8 cellular contexts compared by ENCODE assay signal in the genomic region with DNA sequence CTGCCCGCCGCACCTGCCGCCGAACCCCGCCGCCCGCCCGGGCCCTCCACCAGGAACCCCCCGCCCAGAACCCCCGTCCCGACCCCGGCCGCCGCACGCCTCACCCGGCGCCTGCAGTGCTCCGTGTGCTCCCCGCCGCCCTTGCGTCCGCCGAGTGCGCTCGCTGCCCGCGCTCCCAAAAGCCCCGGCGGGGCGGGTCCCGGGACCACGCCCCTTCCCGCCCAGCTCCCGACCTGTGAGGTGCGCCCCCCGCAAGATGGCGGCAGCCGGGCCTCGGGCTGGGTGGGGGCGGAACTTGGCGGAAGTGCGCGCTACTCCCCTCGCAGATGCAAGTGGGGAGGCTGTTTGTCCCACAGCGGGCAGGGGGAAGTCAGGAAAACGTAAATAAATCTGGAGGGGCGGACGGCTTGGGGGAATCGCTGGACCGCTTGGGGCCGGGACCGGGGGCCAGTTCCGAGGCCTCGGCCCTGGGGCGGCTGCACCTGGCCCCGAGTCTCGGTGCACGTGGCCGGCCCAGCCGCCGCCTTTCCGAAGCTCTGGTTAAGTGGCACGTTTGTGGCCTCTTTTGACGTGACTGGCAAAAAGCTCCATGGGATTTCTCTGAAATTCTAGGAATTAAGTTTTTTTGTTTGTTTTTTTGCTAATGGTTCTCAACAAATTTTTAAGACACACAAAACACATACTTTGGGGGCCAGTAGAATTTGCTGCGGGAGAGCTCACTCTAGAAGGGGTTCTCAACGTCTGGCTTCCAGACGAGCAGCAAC. TPM values are rescaled to one million over a fixed set of nuclear protein-coding genes. Genes with fewer than 3 reads are reported as not detected.
A peak's percentile ranks its signal among the peaks of the same experiment; 100 is the strongest.
DNase-seq lines count a peak whose midpoint lies in the region; ATAC-seq and TF ChIP-seq lines count a peak whose summit lies in the region.

A gene (minus strand): TSS at position 156 of the 764 bp plus-strand sequence. CDS start 1,275 bp downstream, outside the sequence.

- WGBS in right lobe of liver (ENCODE audit: insufficient coverage, low coverage, low lambda C conversion rate, missing lambda C conversion rate), result 31% methylated on average over 15 of the region's 67 CpGs

- H3K4me1 Mint-ChIP-seq in activated CD4-positive, alpha-beta T cell treated with anti-CD3 and anti-CD28 coated beads, Interleukin-2, amount 10 ng/mL, durations not matched to agents 7 days and 5 days, result peaks cover 42% of the 10 kb centered on the region

- H3K27ac ChIP-seq in ACC112 (ENCODE audit: low read depth, low read length) (peak within 1 kb of the TSS; percentile 66; the same call in 1 of the 2 replicates), right lobe of liver (peak within 1 kb of the TSS; percentile 89 to 94 (median 93))

- H2AFZ ChIP-seq in ACC112 (ENCODE audit: low read length, unreplicated experiment), result peak within 1 kb of the TSS; percentile 97

- DNase-seq in NCI-H524 (lab: John Stamatoyannopoulos, UW) (peak; percentile 65 to 87), dermis microvascular lymphatic vessel endothelial cell (ENCODE audit: low read depth in 2 of 2) (peak in 1 of 2 donors; percentile 70), right lobe of liver (peak; percentile 88 to 90 (median 89))
- peak; percentile 81 for DNase-seq in activated CD4-positive, alpha-beta T cell treated with anti-CD3 and anti-CD28 coated beads, Interleukin-2, amount 10 ng/mL, durations not matched to agents 7 days and 5 days
- peak; percentile 61 to 81 (median 72) for DNase-seq in stimulated activated CD4-positive, alpha-beta T cell treated with anti-CD3 and anti-CD28 coated beads, TNF-alpha, amount 100 ng/mL, for 1 hour (ENCODE audit: low read depth in 3 of 3, low spot score in 1 of 3)

- CTCF ChIA-PET in activated CD4-positive, alpha-beta T cell treated with anti-CD3 and anti-CD28 coated beads, Interleukin-2, amount 10 ng/mL, durations not matched to agents 7 days and 5 days (lab: Charles Lee), result interaction anchor here (0.7 to 2.7 kb wide), 6 partner anchors 10 to 416 kb away, joined by 3 to 10 read pairs (median 4); no protein-coding TSS in a partner anchor

- peaks cover 17% of the 10 kb centered on the region for H3K4me1 ChIP-seq in ACC112 (ENCODE audit: control insufficient read depth, insufficient read depth, low read length, unreplicated experiment)
- peaks cover 0 to 38% (median 8%) of the 10 kb centered on the region in 4 donors for H3K4me1 ChIP-seq in right lobe of liver

- ATAC-seq in GM18520 (IDR thresholded peaks at IDR 0.05; ENCODE audit: unreplicated experiment) (peak; percentile 35), HG03066 (IDR thresholded peaks at IDR 0.05; ENCODE audit: low read depth, unreplicated experiment) (peak; percentile 45), right lobe of liver (peak; percentile 73 to 85 (median 78))

- H3K4me3 Mint-ChIP-seq in activated CD4-positive, alpha-beta T cell treated with anti-CD3 and anti-CD28 coated beads, Interleukin-2, amount 10 ng/mL, durations not matched to agents 7 days and 5 days, result peak within 1 kb of the TSS; percentile 100

- peak in 1 of 4 donors; percentile 9 for TF ChIP-seq CTCF in right lobe of liver (IDR thresholded peaks at IDR 0.05)

- H3K27me3 Mint-ChIP-seq in activated CD4-positive, alpha-beta T cell treated with anti-CD3 and anti-CD28 coated beads, Interleukin-2, amount 10 ng/mL, durations not matched to agents 7 days and 5 days, result no peaks in the 10 kb centered on the region

- H3K27me3 ChIP-seq in ACC112 (ENCODE audit: insufficient read depth, low read length) (no peaks in the 10 kb centered on the region), right lobe of liver (no peaks in the 10 kb centered on the region)

- H3K9me3 ChIP-seq in right lobe of liver, result no peaks in the 10 kb centered on the region

- peaks cover 34% of the 10 kb centered on the region for H3K79me2 ChIP-seq in ACC112 (ENCODE audit: control insufficient read depth, insufficient read depth, low read length, unreplicated experiment)

- POLR2A ChIA-PET in activated CD4-positive, alpha-beta T cell treated with anti-CD3 and anti-CD28 coated beads, Interleukin-2, amount 10 ng/mL, durations not matched to agents 7 days and 5 days (lab: Charles Lee), result interaction anchor here (0.8 to 1.6 kb wide), 3 partner anchors 30 to 50 kb away, joined by 3 to 7 read pairs (median 3); no protein-coding TSS in a partner anchor

- H3K36me3 ChIP-seq in ACC112 (ENCODE audit: insufficient read depth, low read length) (no peaks in the 10 kb centered on the region), right lobe of liver (no peaks in the 10 kb centered on the region)

- peak; percentile 77 for TF ChIP-seq POLR2A in right lobe of liver (IDR thresholded peaks at IDR 0.05)

- H3K36me3 Mint-ChIP-seq in activated CD4-positive, alpha-beta T cell treated with anti-CD3 and anti-CD28 coated beads, Interleukin-2, amount 10 ng/mL, durations not matched to agents 7 days and 5 days (ENCODE audit: low read depth), result peaks cover 40% of the 10 kb centered on the region

- intact Hi-C loops in right lobe of liver (cut with DNase I), result no loop called here

- H3K4me3 ChIP-seq in ACC112 (ENCODE audit: low read depth, low read length), result peak within 1 kb of the TSS; percentile 81
- H3K4me3 ChIP-seq in right lobe of liver, result peak within 1 kb of the TSS; percentile 75 to 88 (median 86)

- H3K9me3 Mint-ChIP-seq in activated CD4-positive, alpha-beta T cell treated with anti-CD3 and anti-CD28 coated beads, Interleukin-2, amount 10 ng/mL, durations not matched to agents 7 days and 5 days, result peaks cover 5% of the 10 kb centered on the region

- H3K27ac Mint-ChIP-seq in activated CD4-positive, alpha-beta T cell treated with anti-CD3 and anti-CD28 coated beads, Interleukin-2, amount 10 ng/mL, durations not matched to agents 7 days and 5 days, result peak within 1 kb of the TSS; percentile 98

RNA-seq across cellular contexts. Expression of the gene that starts here (rescaled TPM):
- total RNA-seq in activated CD4-positive, alpha-beta T cell treated with anti-CD3 and anti-CD28 coated beads, Interleukin-2, amount 10 ng/mL, durations not matched to agents 7 days and 5 days, result 100 to 1,000 TPM; 201 to 210 TPM
- 48.8 and 64.4 TPM in 2 replicates for total RNA-seq in dermis microvascular lymphatic vessel endothelial cell
- 100 to 1,000 TPM in 1 of 6 experiments, 10 to 100 TPM in 5; 26.4 to 161 (median 35.9) TPM for total RNA-seq in right lobe of liver
